Comparison of ENCODE assay signal across 25 cellular contexts in the genomic region with DNA sequence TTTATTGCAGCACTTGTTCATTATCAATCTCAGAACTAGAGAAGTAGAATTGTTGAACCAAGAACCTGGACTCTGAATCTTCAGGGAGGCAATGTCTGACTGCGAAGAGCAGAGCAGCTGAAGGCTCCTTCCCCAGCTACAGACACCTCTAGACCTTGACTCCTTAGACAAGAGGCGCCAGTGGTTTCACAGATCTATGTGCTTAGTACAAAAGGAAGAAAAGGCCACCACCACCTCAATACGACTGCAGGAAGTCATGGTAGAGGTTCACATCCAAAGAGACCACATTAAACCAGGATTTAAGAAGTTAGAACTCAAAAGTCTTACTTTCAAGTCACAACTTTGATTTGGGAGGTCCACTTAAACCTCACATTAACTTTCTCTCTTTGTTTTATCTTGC.
"Had no signal": no experiment of that assay in that cellular context is flagged by ENCODE, and none has a peak within 500 bp of the region (broad histone marks: within the 10 kb centered on the region; RNA-seq: fewer than 3 reads in every experiment).

No MANE protein-coding gene starts in this region.

- H3K36me3 Mint-ChIP-seq: natural killer cell treated with Interleukin-12 subunit alpha and Interleukin-12 subunit beta and Interleukin-15 and Interleukin-18, amount 100 ng/mL, for 72 hours; type B pancreatic cell had no signal

- H3K27me3 ChIP-seq: brain microvascular endothelial cell, dorsolateral prefrontal cortex, gastrocnemius medialis, right atrium auricular region, uterus had no signal

- H3K9me3 Mint-ChIP-seq: activated T-cell treated with anti-CD3 and anti-CD28 coated beads, Interleukin-2, amount 50 U/mL, for 4 hours; activated T-helper 2 cell treated with anti-CD3 and anti-CD28 coated beads, Interferon-gamma antibody, Interleukin-2, Interleukin-4, amounts not matched to agents 10 μg/mL and 5 μg/mL and 100 μg/mL, durations not matched to agents 14 hours and 24 hours and 36 hours; natural killer cell treated with Interleukin-12 subunit alpha and Interleukin-12 subunit beta and Interleukin-15 and Interleukin-18, amount 100 ng/mL, for 72 hours; stimulated activated naive CD8-positive, alpha-beta T cell treated with anti-CD3 and anti-CD28 coated beads, Interleukin-15, Interleukin-2, amounts not matched to agents 100 ng/mL and 50 ng/mL, for 24 hours; type B pancreatic cell had no signal

- H3K27me3 Mint-ChIP-seq: activated CD4-positive, alpha-beta T cell treated with anti-CD3 and anti-CD28 coated beads for 36 hours; natural killer cell treated with Interleukin-12 subunit alpha and Interleukin-12 subunit beta and Interleukin-15 and Interleukin-18, amount 100 ng/mL, for 72 hours; stimulated activated naive CD8-positive, alpha-beta T cell treated with anti-CD3 and anti-CD28 coated beads, Interleukin-15, Interleukin-2, amounts not matched to agents 100 ng/mL and 50 ng/mL, for 24 hours; type B pancreatic cell had no signal

- H3K9me3 ChIP-seq: gastrocnemius medialis, left ventricle myocardium inferior, right atrium auricular region, uterus had no signal

- FAIRE-seq: astrocyte had no signal

- H3K27ac Mint-ChIP-seq: activated CD4-positive, alpha-beta T cell treated with anti-CD3 and anti-CD28 coated beads for 36 hours; activated T-helper 2 cell treated with anti-CD3 and anti-CD28 coated beads, Interferon-gamma antibody, Interleukin-2, Interleukin-4, amounts not matched to agents 10 μg/mL and 5 μg/mL and 100 μg/mL, durations not matched to agents 14 hours and 24 hours and 36 hours; natural killer cell treated with Interleukin-12 subunit alpha and Interleukin-12 subunit beta and Interleukin-15 and Interleukin-18, amount 100 ng/mL, for 72 hours; stimulated activated naive CD8-positive, alpha-beta T cell treated with anti-CD3 and anti-CD28 coated beads, Interleukin-15, Interleukin-2, amounts not matched to agents 100 ng/mL and 50 ng/mL, for 24 hours; type B pancreatic cell had no signal

- H3K4me1 ChIP-seq: gastrocnemius medialis, right atrium auricular region, uterus had no signal

- DNase-seq: activated CD4-positive, alpha-beta T cell treated with anti-CD3 and anti-CD28 coated beads for 36 hours; activated CD4-positive, alpha-beta T cell treated with anti-CD3 and anti-CD28 coated beads, Interleukin-2, amount 50 U/mL, for 48 hours; activated CD4-positive, CD25-positive, alpha-beta regulatory T cell; activated CD8-positive, alpha-beta memory T cell treated with anti-CD3 and anti-CD28 coated beads, Interleukin-2, amount 50 U/mL, for 48 hours; activated naive CD4-positive, alpha-beta T cell treated with Interleukin-2 at 50 U/mL for 16 hours; activated T-cell treated with anti-CD3 and anti-CD28 coated beads, Interleukin-2, amount 50 U/mL, for 4 hours; amniotic stem cell; brain microvascular endothelial cell; dorsolateral prefrontal cortex; effector memory CD4-positive, alpha-beta T cell; gastrocnemius medialis; glutamatergic neuron; islet precursor cell; left ventricle myocardium inferior; mesendoderm; substantia nigra; uterus had no signal

- ATAC-seq: activated CD4-positive, alpha-beta T cell treated with anti-CD3 and anti-CD28 coated beads for 36 hours; activated T-cell treated with anti-CD3 and anti-CD28 coated beads, Interleukin-2, amount 50 U/mL, for 4 hours; gastrocnemius medialis; natural killer cell treated with Interleukin-12 subunit alpha and Interleukin-12 subunit beta and Interleukin-15 and Interleukin-18, amount 100 ng/mL, for 72 hours had no signal

- H3K4me3 ChIP-seq: coronary artery, dorsolateral prefrontal cortex, gastrocnemius medialis, left ventricle myocardium inferior, lung, right atrium auricular region, uterus had no signal

- H3K27ac ChIP-seq: brain microvascular endothelial cell, coronary artery, gastrocnemius medialis, left ventricle myocardium inferior, right atrium auricular region, uterus had no signal

- H3K4me3 Mint-ChIP-seq: activated CD4-positive, alpha-beta T cell treated with anti-CD3 and anti-CD28 coated beads for 36 hours; activated T-cell treated with anti-CD3 and anti-CD28 coated beads, Interleukin-2, amount 50 U/mL, for 4 hours; natural killer cell treated with Interleukin-12 subunit alpha and Interleukin-12 subunit beta and Interleukin-15 and Interleukin-18, amount 100 ng/mL, for 72 hours; stimulated activated naive CD8-positive, alpha-beta T cell treated with anti-CD3 and anti-CD28 coated beads, Interleukin-15, Interleukin-2, amounts not matched to agents 100 ng/mL and 50 ng/mL, for 24 hours; type B pancreatic cell had no signal

- H3K36me3 ChIP-seq: brain microvascular endothelial cell, gastrocnemius medialis, left ventricle myocardium inferior, right atrium auricular region, uterus had no signal
